Comparison of ENCODE assay signal across 12 cellular contexts in the genomic region with DNA sequence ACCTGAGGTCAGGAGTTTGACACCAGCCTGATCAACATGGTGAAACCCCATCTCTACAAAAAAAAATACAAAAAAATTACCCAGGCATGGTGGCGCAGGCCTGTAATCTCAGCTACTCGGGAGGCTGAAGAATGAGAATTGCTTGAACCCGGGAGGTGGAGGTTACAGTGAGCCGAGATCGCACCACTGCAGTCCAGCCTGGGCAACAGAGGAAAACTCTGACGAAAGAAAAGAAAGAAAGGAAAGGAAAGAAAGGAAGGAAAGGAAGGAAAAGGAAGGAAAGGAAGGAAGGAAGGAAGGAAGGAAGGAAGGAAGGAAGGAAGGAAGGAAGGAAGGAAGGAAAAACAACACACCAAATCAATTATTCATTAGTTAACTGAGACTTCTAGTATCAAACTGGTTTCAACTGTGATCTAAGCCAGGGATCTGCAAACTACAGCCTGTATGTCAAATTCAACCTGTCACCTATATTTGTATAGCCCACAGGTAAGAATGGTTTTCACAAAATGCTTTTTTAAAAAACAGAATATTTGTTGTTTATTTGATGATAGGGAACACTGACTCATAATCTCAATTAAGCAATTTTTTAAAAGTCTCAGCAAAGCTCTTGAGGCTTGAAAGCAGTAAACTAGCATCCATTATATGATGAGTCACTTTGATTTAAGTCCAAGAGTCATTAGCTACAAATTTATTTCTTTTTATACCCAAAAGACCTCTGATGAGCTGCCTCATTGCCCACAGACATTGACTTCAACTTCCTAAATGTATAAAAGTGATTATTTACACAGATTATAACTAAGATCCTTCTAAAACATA.
DNase-seq lines count a peak whose midpoint lies in the region; ATAC-seq and TF ChIP-seq lines count a peak whose summit lies in the region.
"Had no signal": no experiment of that assay in that cellular context is flagged by ENCODE, and none has a peak within 500 bp of the region (broad histone marks: within the 10 kb centered on the region; RNA-seq: fewer than 3 reads in every experiment).

No MANE protein-coding gene starts in this region.

- H3K27me3 ChIP-seq in AG04450 (ENCODE audit: control insufficient read depth, insufficient read depth, low read length): no peaks in the 10 kb centered on the region
- no peaks in the 10 kb centered on the region for H3K27me3 ChIP-seq in WERI-Rb-1 (ENCODE audit: insufficient read depth, low read depth, severe bottlenecking)
- H3K27me3 ChIP-seq: neural progenitor cell had no signal

- no peaks in the 10 kb centered on the region; the same call in none of the 2 replicates for H3K36me3 ChIP-seq in WERI-Rb-1
- H3K36me3 ChIP-seq: neural progenitor cell had no signal

- H3K27ac ChIP-seq in AG04450 (ENCODE audit: low read depth, low read length) (no peak overlapping the region), WERI-Rb-1 (no peak overlapping the region)
- H3K27ac ChIP-seq: KMS-11, neural progenitor cell had no signal

- DNase-seq in AG04450 (ENCODE audit: low read depth, low spot score) (peak; percentile 1), EL (peak; percentile 44), WERI-Rb-1 (peak; percentile 11), foreskin fibroblast (peak; percentile 48 to 68)
- DNase-seq in stimulated activated CD4-positive, alpha-beta T cell treated with anti-CD3 and anti-CD28 coated beads, Interleukin-12 subunit alpha, Interleukin-12 subunit beta, amount 100 ng/mL, for 4 hours: no peak
- DNase-seq in activated CD4-positive, alpha-beta T cell treated with anti-CD3 and anti-CD28 coated beads, Interleukin-2, amount 50 U/mL, for 48 hours: no peak
- DNase-seq: activated CD4-positive, CD25-positive, alpha-beta regulatory T cell treated with anti-CD3 and anti-CD28 coated beads, Interleukin-2, amount 50 U/mL, for 72 hours; NCI-H510A had no signal

- CTCF ChIA-PET in AG04450 (lab: Charles Lee): no interaction called here

- H3K4me3 ChIP-seq in AG04450 (ENCODE audit: low read depth, low read length): no peak overlapping the region
- H3K4me3 ChIP-seq in WERI-Rb-1 (ENCODE audit: low read depth, low read length): no peak overlapping the region
- H3K4me3 ChIP-seq in foreskin fibroblast (ENCODE audit: low read depth in 1 of 2, low read length in 2 of 2): no peak overlapping the region
- H3K4me3 ChIP-seq: neural progenitor cell had no signal

- TF ChIP-seq CTCF in AG04450 (IDR thresholded peaks at IDR 0.05; ENCODE audit: low read depth, low read length): no peak
- TF ChIP-seq CTCF in WERI-Rb-1 (IDR thresholded peaks at IDR 0.05; ENCODE audit: low read depth, low read length): no peak
- no peak for TF ChIP-seq CTCF in foreskin fibroblast (IDR thresholded peaks at IDR 0.05; ENCODE audit: low read depth, low read length)

- POLR2A ChIA-PET in AG04450 (lab: Yijun Ruan, JAX): interaction anchor here (0.5 kb wide), 1 partner anchor 619 kb away, joined by 3 read pairs; no protein-coding TSS in a partner anchor

- H3K9me3 ChIP-seq in AG04450 (ENCODE audit: control insufficient read depth, insufficient read depth, low read length): no peaks in the 10 kb centered on the region
- no peaks in the 10 kb centered on the region for H3K9me3 ChIP-seq in WERI-Rb-1 (ENCODE audit: severe bottlenecking)

- ATAC-seq in GM18907 (IDR thresholded peaks at IDR 0.05; ENCODE audit: unreplicated experiment) (no peak), GM21737 (IDR thresholded peaks at IDR 0.05; ENCODE audit: unreplicated experiment) (no peak)

Comparison
In these comparisons a context has a peak if more than half of its experiments do, and no peak if none do; other contexts are left out.
1. DNase-seq: peak in AG04450 (single experiment), EL (single experiment), WERI-Rb-1 (single experiment) and foreskin fibroblast (2 of 2); none in stimulated activated CD4-positive, alpha-beta T cell treated with anti-CD3 and anti-CD28 coated beads, Interleukin-12 subunit alpha, Interleukin-12 subunit beta, amount 100 ng/mL, for 4 hours (single experiment) and activated CD4-positive, alpha-beta T cell treated with anti-CD3 and anti-CD28 coated beads, Interleukin-2, amount 50 U/mL, for 48 hours (0 of 2).